In genomic region chr5:138155977-138156376, GRCh38 we compare ENCODE assay signal across 13 cellular contexts. TPM values are rescaled to one million over a fixed set of nuclear protein-coding genes. Genes with fewer than 3 reads are reported as not detected.
"Had no signal": no experiment of that assay in that cellular context is flagged by ENCODE, and none has a peak within 500 bp of the region (broad histone marks: within the 10 kb centered on the region; RNA-seq: fewer than 3 reads in every experiment).

No MANE protein-coding gene starts in this region.

RNA-seq across cellular contexts. Expression of gene NME5, which starts 16.7 kb away (rescaled TPM):
- total RNA-seq: activated B cell treated with CpG ODN at 0.5 μM for 24 hours; activated CD4-positive, alpha-beta memory T cell treated with anti-CD3 and anti-CD28 coated beads for 36 hours; activated CD4-positive, alpha-beta memory T cell treated with anti-CD3 and anti-CD28 coated beads, Interleukin-2, amount 10 ng/mL, durations not matched to agents 7 days and 5 days; activated CD4-positive, alpha-beta T cell treated with anti-CD3 and anti-CD28 coated beads for 36 hours; activated CD4-positive, alpha-beta T cell treated with anti-CD3 and anti-CD28 coated beads, Interleukin-2, amount 10 ng/mL, durations not matched to agents 24 days and 14 days; activated CD4-positive, alpha-beta T cell treated with anti-CD3 and anti-CD28 coated beads, Interleukin-2, amount 10 ng/mL, durations not matched to agents 7 days and 5 days; activated CD8-positive, alpha-beta memory T cell treated with anti-CD3 and anti-CD28 coated beads for 36 hours; activated CD8-positive, alpha-beta memory T cell treated with anti-CD3 and anti-CD28 coated beads, Interleukin-2, amount 10 ng/mL, durations not matched to agents 7 days and 5 days; activated CD8-positive, alpha-beta T cell treated with anti-CD3 and anti-CD28 coated beads for 36 hours; activated CD8-positive, alpha-beta T cell treated with anti-CD3 and anti-CD28 coated beads, Interleukin-2, amount 10 ng/mL, durations not matched to agents 7 days and 5 days; T-helper 1 cell treated with Interleukin-12 subunit alpha and Interleukin-12 subunit beta and Interleukin-4 antibody, amounts not matched to agents 30 ng/mL and 1 ng/mL, for 36 hours; T-helper 17 cell; T-helper 2 cell treated with Interferon-gamma antibody and Interleukin-4, amounts not matched to agents 100 ng/mL and 5 ng/mL, for 36 hours had no signal
